ENCODE assay signal across 18 cellular contexts in genomic region chr16:2779978-2780898, GRCh38. TPM values are rescaled to one million over a fixed set of nuclear protein-coding genes. Genes with fewer than 3 reads are reported as not detected.
DNase-seq lines count a peak whose midpoint lies in the region; ATAC-seq and TF ChIP-seq lines count a peak whose summit lies in the region.
"Had no signal": no experiment of that assay in that cellular context is flagged by ENCODE, and none has a peak within 500 bp of the region (broad histone marks: within the 10 kb centered on the region; RNA-seq: fewer than 3 reads in every experiment).

No MANE protein-coding gene starts in this region.

- peaks cover 0 to 3% of the 10 kb centered on the region in 2 donors for H3K27me3 Mint-ChIP-seq in T-cell
- H3K27me3 Mint-ChIP-seq in endothelial cell (ENCODE audit: unreplicated experiment): peaks cover 14% of the 10 kb centered on the region
- peaks cover 6 to 7% of the 10 kb centered on the region in 2 donors for H3K27me3 Mint-ChIP-seq in stimulated activated naive B cell treated with anti-CD40 and anti-IgM and Interleukin-4, amounts not matched to agents 10 μg/mL and 1 μg/mL and 100 μg/mL, for 72 hours

- H3K36me3 Mint-ChIP-seq in T-cell (peaks cover 2% of the 10 kb centered on the region), endothelial cell (ENCODE audit: low read depth, unreplicated experiment) (peaks cover 6% of the 10 kb centered on the region)
- peaks cover 2 to 10% of the 10 kb centered on the region in 2 donors for H3K36me3 Mint-ChIP-seq in stimulated activated naive B cell treated with anti-CD40 and anti-IgM and Interleukin-4, amounts not matched to agents 10 μg/mL and 1 μg/mL and 100 μg/mL, for 72 hours

- CTCF ChIA-PET in T-cell (lab: Charles Lee): no interaction called here

- H3K4me1 Mint-ChIP-seq in T-cell (peaks cover 20 to 33% (median 29%) of the 10 kb centered on the region in 3 donors), endothelial cell (ENCODE audit: unreplicated experiment) (peaks cover 22% of the 10 kb centered on the region)
- H3K4me1 Mint-ChIP-seq in stimulated activated naive B cell treated with anti-CD40 and anti-IgM and Interleukin-4, amounts not matched to agents 10 μg/mL and 1 μg/mL and 100 μg/mL, for 72 hours: peaks cover 26 to 29% of the 10 kb centered on the region in 2 donors

- intact Hi-C loops in Right ventricle myocardium inferior (cut with DNase I): no loop called here
- intact Hi-C loops in left ventricle myocardium superior (cut with micrococcal nuclease): no loop called here

- POLR2A ChIA-PET in T-cell (lab: Charles Lee): no interaction called here

- peak overlapping the region in 1 of 2 donors; percentile 52 for H3K27ac Mint-ChIP-seq in T-cell
- H3K27ac Mint-ChIP-seq in endothelial cell (ENCODE audit: unreplicated experiment): peak overlapping the region; percentile 42
- H3K27ac Mint-ChIP-seq in stimulated activated naive B cell treated with anti-CD40 and anti-IgM and Interleukin-4, amounts not matched to agents 10 μg/mL and 1 μg/mL and 100 μg/mL, for 72 hours: peak overlapping the region; percentile 47

- DNase-seq in Right ventricle myocardium inferior (ENCODE audit: missing footprints): peak; percentile 22
- no peak for DNase-seq in left ventricle myocardium superior
- DNase-seq in T-cell: no peak
- DNase-seq in endothelial cell (ENCODE audit: low spot score): no peak
- DNase-seq in stimulated activated naive B cell treated with anti-CD40 and anti-IgM and Interleukin-4, amounts not matched to agents 10 μg/mL and 1 μg/mL and 100 μg/mL, for 72 hours: no peak
- DNase-seq in stimulated activated CD4-positive, alpha-beta T cell treated with anti-CD3 and anti-CD28 coated beads, Interleukin-2, amount 100 ng/mL, for 48 hours: no peak
- DNase-seq: activated CD4-positive, alpha-beta T cell treated with anti-CD3 and anti-CD28 coated beads for 4 hours; cerebellar nuclear complex; mammary epithelial cell; NCI-H2081; NCI-H524 treated with DMSO at 0.1 percent for 48 hours; nucleus accumbens; stimulated activated naive CD4-positive, alpha-beta T cell treated with Interleukin-2 at 50 U/mL for 16 hours had no signal

- TF ChIP-seq CTCF in endothelial cell (IDR thresholded peaks at IDR 0.05; ENCODE audit: unreplicated experiment): no peak

- H3K9me3 Mint-ChIP-seq in T-cell (no peaks in the 10 kb centered on the region), endothelial cell (ENCODE audit: unreplicated experiment) (no peaks in the 10 kb centered on the region)
- no peaks in the 10 kb centered on the region for H3K9me3 Mint-ChIP-seq in stimulated activated naive B cell treated with anti-CD40 and anti-IgM and Interleukin-4, amounts not matched to agents 10 μg/mL and 1 μg/mL and 100 μg/mL, for 72 hours

- ATAC-seq in Right ventricle myocardium inferior (no peak), left ventricle myocardium superior (no peak), T-cell (replicated peaks in 1 of 4) (no peak), HG03439 (IDR thresholded peaks at IDR 0.05; ENCODE audit: unreplicated experiment) (no peak), GM18868 (IDR thresholded peaks at IDR 0.05; ENCODE audit: unreplicated experiment) (no peak)
- no peak for ATAC-seq in stimulated activated naive B cell treated with anti-CD40 and anti-IgM and Interleukin-4, amounts not matched to agents 10 μg/mL and 1 μg/mL and 100 μg/mL, for 72 hours (replicated peaks)

- H3K4me3 Mint-ChIP-seq in T-cell (peak overlapping the region in 2 of 3 donors; percentile 17 to 28), endothelial cell (ENCODE audit: unreplicated experiment) (peak overlapping the region; percentile 53)
- H3K4me3 Mint-ChIP-seq in stimulated activated naive B cell treated with anti-CD40 and anti-IgM and Interleukin-4, amounts not matched to agents 10 μg/mL and 1 μg/mL and 100 μg/mL, for 72 hours: peak overlapping the region in 1 of 2 donors; percentile 14

RNA-seq across cellular contexts. Expression of gene ELOB, which starts 3.2 kb away (rescaled TPM):
- 336 TPM for total RNA-seq in Right ventricle myocardium inferior
- total RNA-seq in left ventricle myocardium superior: 325 TPM
- total RNA-seq in T-cell: 100 to 1,000 TPM in 4 of 5 donors, 10 to 100 TPM in 1; 71.8 to 153 (median 131) TPM
- 195 TPM for total RNA-seq in endothelial cell (ENCODE audit: unreplicated experiment)

RNA-seq across cellular contexts. Expression of gene PRSS33, which starts 7.1 kb away (rescaled TPM):
- not detected for total RNA-seq in Right ventricle myocardium inferior
- total RNA-seq in left ventricle myocardium superior: not detected
- not detected for total RNA-seq in T-cell
- total RNA-seq in endothelial cell (ENCODE audit: unreplicated experiment): not detected
- total RNA-seq: HT1080, M059J, mammary epithelial cell, skeletal muscle tissue had no signal

RNA-seq across cellular contexts. Expression of gene PRSS41, which starts 18.0 kb away (rescaled TPM):
- total RNA-seq in Right ventricle myocardium inferior (not detected), left ventricle myocardium superior (not detected), T-cell (not detected), endothelial cell (ENCODE audit: unreplicated experiment) (not detected)
- total RNA-seq: HT1080, M059J, mammary epithelial cell, skeletal muscle tissue had no signal

RNA-seq across cellular contexts. Expression of gene SRRM2, which starts 27.8 kb away (rescaled TPM):
- total RNA-seq in Right ventricle myocardium inferior (239 TPM), left ventricle myocardium superior (292 TPM), T-cell (1,000 to 10,000 TPM in 2 of 5 donors, 100 to 1,000 TPM in 3; 784 to 1,343 (median 947) TPM), endothelial cell (ENCODE audit: unreplicated experiment) (456 TPM)

RNA-seq across cellular contexts. Expression of gene PRSS21, which starts 36.8 kb away (rescaled TPM):
- not detected for total RNA-seq in Right ventricle myocardium inferior
- total RNA-seq in left ventricle myocardium superior: not detected
- 1 to 10 TPM in 4 of 5 donors, under 1 TPM in 1; 0.90 to 8.3 (median 3.3) TPM for total RNA-seq in T-cell
- total RNA-seq in endothelial cell (ENCODE audit: unreplicated experiment): not detected
- total RNA-seq: HT1080, M059J, skeletal muscle tissue had no signal
